8 cellular contexts compared by ENCODE assay signal in genomic region chr3:9649791-9650521, GRCh38. TPM values are rescaled to one million over a fixed set of nuclear protein-coding genes. Genes with fewer than 3 reads are reported as not detected.
DNase-seq lines count a peak whose midpoint lies in the region; ATAC-seq and TF ChIP-seq lines count a peak whose summit lies in the region.

No MANE protein-coding gene starts in this region.

- peak overlapping the region; percentile 96 for H3K4me2 ChIP-seq in hepatocyte

- POLR2A ChIA-PET in activated CD4-positive, alpha-beta T cell treated with anti-CD3 and anti-CD28 coated beads, Interleukin-2, amount 10 ng/mL, durations not matched to agents 7 days and 5 days (lab: Charles Lee) = interaction anchor here (0.5 kb wide), 1 partner anchor 158 kb away, joined by 3 read pairs; no protein-coding TSS in a partner anchor

- H3K4me3 ChIP-seq in hepatocyte = peak overlapping the region; percentile 81

- CTCF ChIA-PET in activated CD4-positive, alpha-beta T cell treated with anti-CD3 and anti-CD28 coated beads, Interleukin-2, amount 10 ng/mL, durations not matched to agents 7 days and 5 days (lab: Charles Lee) = interaction anchor here (0.6 kb wide), 1 partner anchor 162 kb away, joined by 3 read pairs; no protein-coding TSS in a partner anchor

- peaks cover 21% of the 10 kb centered on the region for H3K4me1 Mint-ChIP-seq in activated CD4-positive, alpha-beta T cell treated with anti-CD3 and anti-CD28 coated beads, Interleukin-2, amount 10 ng/mL, durations not matched to agents 7 days and 5 days
- H3K4me1 Mint-ChIP-seq in IgD-negative memory B cell = peaks cover 33 to 38% (median 36%) of the 10 kb centered on the region in 3 donors
- H3K4me1 Mint-ChIP-seq in activated naive CD8-positive, alpha-beta T cell (ENCODE audit: low read depth) = peaks cover 32% of the 10 kb centered on the region
- H3K4me1 Mint-ChIP-seq in stimulated activated effector memory CD8-positive, alpha-beta T cell treated with anti-CD3 and anti-CD28 coated beads, Interleukin-12 subunit alpha, Interleukin-12 subunit beta, amount 100 ng/mL, for 72 hours = peaks cover 29% of the 10 kb centered on the region

- peak overlapping the region; percentile 52 for H2AFZ ChIP-seq in hepatocyte

- no peaks in the 10 kb centered on the region for H3K9me3 Mint-ChIP-seq in activated CD4-positive, alpha-beta T cell treated with anti-CD3 and anti-CD28 coated beads, Interleukin-2, amount 10 ng/mL, durations not matched to agents 7 days and 5 days
- no peaks in the 10 kb centered on the region for H3K9me3 Mint-ChIP-seq in IgD-negative memory B cell
- H3K9me3 Mint-ChIP-seq in activated naive CD8-positive, alpha-beta T cell (ENCODE audit: low read depth) = no peaks in the 10 kb centered on the region
- H3K9me3 Mint-ChIP-seq in stimulated activated effector memory CD8-positive, alpha-beta T cell treated with anti-CD3 and anti-CD28 coated beads, Interleukin-12 subunit alpha, Interleukin-12 subunit beta, amount 100 ng/mL, for 72 hours = no peaks in the 10 kb centered on the region

- no peaks in the 10 kb centered on the region for H3K27me3 Mint-ChIP-seq in activated CD4-positive, alpha-beta T cell treated with anti-CD3 and anti-CD28 coated beads, Interleukin-2, amount 10 ng/mL, durations not matched to agents 7 days and 5 days
- no peaks in the 10 kb centered on the region for H3K27me3 Mint-ChIP-seq in IgD-negative memory B cell
- H3K27me3 Mint-ChIP-seq in activated naive CD8-positive, alpha-beta T cell = no peaks in the 10 kb centered on the region

- H3K9me3 ChIP-seq in hepatocyte (ENCODE audit: low read depth) = no peaks in the 10 kb centered on the region

- no peaks in the 10 kb centered on the region for H3K9me2 ChIP-seq in hepatocyte (replicated peaks; ENCODE audit: insufficient read depth)

- H3K27ac ChIP-seq in hepatocyte = no peak overlapping the region

- peaks cover 30% of the 10 kb centered on the region for H3K36me3 Mint-ChIP-seq in activated CD4-positive, alpha-beta T cell treated with anti-CD3 and anti-CD28 coated beads, Interleukin-2, amount 10 ng/mL, durations not matched to agents 7 days and 5 days (ENCODE audit: low read depth)
- peaks cover 15% of the 10 kb centered on the region for H3K36me3 Mint-ChIP-seq in IgD-negative memory B cell
- peaks cover 7% of the 10 kb centered on the region for H3K36me3 Mint-ChIP-seq in activated naive CD8-positive, alpha-beta T cell
- H3K36me3 Mint-ChIP-seq in stimulated activated effector memory CD8-positive, alpha-beta T cell treated with anti-CD3 and anti-CD28 coated beads, Interleukin-12 subunit alpha, Interleukin-12 subunit beta, amount 100 ng/mL, for 72 hours = peaks cover 47% of the 10 kb centered on the region

- no peaks in the 10 kb centered on the region for H3K27me3 ChIP-seq in hepatocyte

- H3K4me3 Mint-ChIP-seq in activated CD4-positive, alpha-beta T cell treated with anti-CD3 and anti-CD28 coated beads, Interleukin-2, amount 10 ng/mL, durations not matched to agents 7 days and 5 days = peak overlapping the region; percentile 84
- peak overlapping the region; percentile 85 to 100 (median 94) for H3K4me3 Mint-ChIP-seq in IgD-negative memory B cell
- H3K4me3 Mint-ChIP-seq in activated naive CD8-positive, alpha-beta T cell = peak overlapping the region; percentile 98
- H3K4me3 Mint-ChIP-seq in stimulated activated effector memory CD8-positive, alpha-beta T cell treated with anti-CD3 and anti-CD28 coated beads, Interleukin-12 subunit alpha, Interleukin-12 subunit beta, amount 100 ng/mL, for 72 hours = peak overlapping the region; percentile 88

- peaks cover 21% of the 10 kb centered on the region for H3K79me2 ChIP-seq in hepatocyte

- no peaks in the 10 kb centered on the region for H4K20me1 ChIP-seq in hepatocyte (ENCODE audit: insufficient read depth, poor library complexity, severe bottlenecking)

- no peaks in the 10 kb centered on the region for H3K36me3 ChIP-seq in hepatocyte (replicated peaks; ENCODE audit: insufficient read depth, low read depth)

- H3K27ac Mint-ChIP-seq in activated CD4-positive, alpha-beta T cell treated with anti-CD3 and anti-CD28 coated beads, Interleukin-2, amount 10 ng/mL, durations not matched to agents 7 days and 5 days = peak overlapping the region; percentile 93
- H3K27ac Mint-ChIP-seq in IgD-negative memory B cell = peak overlapping the region; percentile 82 to 100 (median 96)
- H3K27ac Mint-ChIP-seq in activated naive CD8-positive, alpha-beta T cell = peak overlapping the region; percentile 94
- H3K27ac Mint-ChIP-seq in stimulated activated effector memory CD8-positive, alpha-beta T cell treated with anti-CD3 and anti-CD28 coated beads, Interleukin-12 subunit alpha, Interleukin-12 subunit beta, amount 100 ng/mL, for 72 hours = peak overlapping the region; percentile 94

- peak; percentile 3 for ATAC-seq in stimulated activated effector memory CD8-positive, alpha-beta T cell treated with anti-CD3 and anti-CD28 coated beads, Interleukin-12 subunit alpha, Interleukin-12 subunit beta, amount 100 ng/mL, for 72 hours

- H3K4me1 ChIP-seq in hepatocyte (ENCODE audit: insufficient read depth) = peaks cover 4% of the 10 kb centered on the region

- 32% methylated on average over 13 of the region's 13 CpGs for WGBS in hepatocyte (ENCODE audit: low lambda C conversion rate, missing lambda C conversion rate)

- TF ChIP-seq CTCF in hepatocyte (IDR thresholded peaks at IDR 0.05; ENCODE audit: poor library complexity) = no peak

- peak; percentile 21 for DNase-seq in activated CD4-positive, alpha-beta T cell treated with anti-CD3 and anti-CD28 coated beads, Interleukin-2, amount 10 ng/mL, durations not matched to agents 7 days and 5 days
- no peak for DNase-seq in activated CD4-positive, alpha-beta T cell treated with anti-CD3 and anti-CD28 coated beads for 4 hours
- DNase-seq in hepatocyte (ENCODE audit: low spot score) (no peak), SW480 (ENCODE audit: low spot score) (no peak)
- DNase-seq in stimulated activated effector memory CD8-positive, alpha-beta T cell treated with anti-CD3 and anti-CD28 coated beads, Interleukin-12 subunit alpha, Interleukin-12 subunit beta, amount 100 ng/mL, for 72 hours (ENCODE audit: low spot score in 2 of 2) = no peak
- DNase-seq in effector CD8-positive, alpha-beta T cell (lab: John Stamatoyannopoulos, UW) = no peak

RNA-seq across cellular contexts. Expression of gene MTMR14, which starts 0.7 kb away (rescaled TPM):
- total RNA-seq in activated CD4-positive, alpha-beta T cell treated with anti-CD3 and anti-CD28 coated beads, Interleukin-2, amount 10 ng/mL, durations not matched to agents 7 days and 5 days = 10 to 100 TPM; 50.2 to 51.5 TPM
- 128 TPM for polyA plus RNA-seq in IgD-negative memory B cell
- total RNA-seq in hepatocyte = 26.9 and 27.1 TPM in 2 replicates
- 34.8 and 40.2 TPM in 2 replicates for polyA plus RNA-seq in hepatocyte

RNA-seq across cellular contexts. Expression of gene CPNE9, which starts 53.7 kb away (rescaled TPM):
- under 1 TPM in 1 of 2 experiments, not detected in 1; 0.25 TPM for total RNA-seq in activated CD4-positive, alpha-beta T cell treated with anti-CD3 and anti-CD28 coated beads, Interleukin-2, amount 10 ng/mL, durations not matched to agents 7 days and 5 days
- not detected for polyA plus RNA-seq in IgD-negative memory B cell
- not detected in 2 replicates for total RNA-seq in hepatocyte
- not detected in 2 replicates for polyA plus RNA-seq in hepatocyte
